ENCODE assay signal across 2 cellular contexts in the genomic region with DNA sequence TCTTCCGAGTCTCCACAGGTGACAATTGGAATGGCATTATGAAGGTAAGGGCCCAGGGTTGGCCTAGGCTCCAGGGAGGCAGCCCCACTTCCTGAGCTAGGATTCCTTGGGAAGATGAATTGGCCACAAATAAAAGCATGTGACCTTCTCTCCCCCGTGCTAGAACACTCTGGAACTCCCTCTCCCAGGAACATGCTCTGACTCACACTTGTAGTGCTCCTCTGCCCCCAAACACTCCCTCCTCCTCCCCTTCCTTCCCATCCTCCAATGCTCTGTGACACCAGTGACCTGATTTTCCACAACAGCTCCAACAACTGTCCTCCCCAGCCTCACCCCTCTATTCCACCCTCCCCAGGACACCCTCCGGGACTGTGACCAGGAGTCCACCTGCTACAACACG.
TF ChIP-seq lines count a peak whose summit lies in the region.

No MANE protein-coding gene starts in this region.

TF ChIP-seq in HepG2, 621 proteins besides CTCF, POLR2A, EP300 and RAD21:
- TF ChIP-seq SP4 (CRISPR knock-in tag; IDR thresholded peaks at IDR 0.05) (no peak), MAF1 (CRISPR knock-in tag; IDR thresholded peaks at IDR 0.05; ENCODE audit: borderline replicate concordance) (no peak), ZFP82 (CRISPR knock-in tag; IDR thresholded peaks at IDR 0.05; ENCODE audit: borderline replicate concordance) (no peak), ZNF263 (CRISPR knock-in tag; IDR thresholded peaks at IDR 0.05) (peak; percentile 70; the same call in 1 of the 2 replicates), FOSL2 (CRISPR knock-in tag; IDR thresholded peaks at IDR 0.05) (0 out of 2 replicates have a peak, but pooled peaks have one; percentile 10), ZBTB7B (CRISPR knock-in tag; IDR thresholded peaks at IDR 0.05) (no peak), HMGA1 (CRISPR knock-in tag; conservative IDR thresholded peaks at IDR 0.05) (no peak), ZNF510 (CRISPR knock-in tag; IDR thresholded peaks at IDR 0.05; ENCODE audit: low read depth) (no peak)
- TF ChIP-seq, protein P1, sequence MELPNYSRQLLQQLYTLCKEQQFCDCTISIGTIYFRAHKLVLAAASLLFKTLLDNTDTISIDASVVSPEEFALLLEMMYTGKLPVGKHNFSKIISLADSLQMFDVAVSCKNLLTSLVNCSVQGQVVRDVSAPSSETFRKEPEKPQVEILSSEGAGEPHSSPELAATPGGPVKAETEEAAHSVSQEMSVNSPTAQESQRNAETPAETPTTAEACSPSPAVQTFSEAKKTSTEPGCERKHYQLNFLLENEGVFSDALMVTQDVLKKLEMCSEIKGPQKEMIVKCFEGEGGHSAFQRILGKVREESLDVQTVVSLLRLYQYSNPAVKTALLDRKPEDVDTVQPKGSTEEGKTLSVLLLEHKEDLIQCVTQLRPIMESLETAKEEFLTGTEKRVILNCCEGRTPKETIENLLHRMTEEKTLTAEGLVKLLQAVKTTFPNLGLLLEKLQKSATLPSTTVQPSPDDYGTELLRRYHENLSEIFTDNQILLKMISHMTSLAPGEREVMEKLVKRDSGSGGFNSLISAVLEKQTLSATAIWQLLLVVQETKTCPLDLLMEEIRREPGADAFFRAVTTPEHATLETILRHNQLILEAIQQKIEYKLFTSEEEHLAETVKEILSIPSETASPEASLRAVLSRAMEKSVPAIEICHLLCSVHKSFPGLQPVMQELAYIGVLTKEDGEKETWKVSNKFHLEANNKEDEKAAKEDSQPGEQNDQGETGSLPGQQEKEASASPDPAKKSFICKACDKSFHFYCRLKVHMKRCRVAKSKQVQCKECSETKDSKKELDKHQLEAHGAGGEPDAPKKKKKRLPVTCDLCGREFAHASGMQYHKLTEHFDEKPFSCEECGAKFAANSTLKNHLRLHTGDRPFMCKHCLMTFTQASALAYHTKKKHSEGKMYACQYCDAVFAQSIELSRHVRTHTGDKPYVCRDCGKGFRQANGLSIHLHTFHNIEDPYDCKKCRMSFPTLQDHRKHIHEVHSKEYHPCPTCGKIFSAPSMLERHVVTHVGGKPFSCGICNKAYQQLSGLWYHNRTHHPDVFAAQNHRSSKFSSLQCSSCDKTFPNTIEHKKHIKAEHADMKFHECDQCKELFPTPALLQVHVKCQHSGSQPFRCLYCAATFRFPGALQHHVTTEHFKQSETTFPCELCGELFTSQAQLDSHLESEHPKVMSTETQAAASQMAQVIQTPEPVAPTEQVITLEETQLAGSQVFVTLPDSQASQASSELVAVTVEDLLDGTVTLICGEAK (IDR thresholded peaks at IDR 0.05), result no peak
- TF ChIP-seq, protein P1 (CRISPR knock-in tag; IDR thresholded peaks at IDR 0.05), result no peak
- TF ChIP-seq, protein P2, sequence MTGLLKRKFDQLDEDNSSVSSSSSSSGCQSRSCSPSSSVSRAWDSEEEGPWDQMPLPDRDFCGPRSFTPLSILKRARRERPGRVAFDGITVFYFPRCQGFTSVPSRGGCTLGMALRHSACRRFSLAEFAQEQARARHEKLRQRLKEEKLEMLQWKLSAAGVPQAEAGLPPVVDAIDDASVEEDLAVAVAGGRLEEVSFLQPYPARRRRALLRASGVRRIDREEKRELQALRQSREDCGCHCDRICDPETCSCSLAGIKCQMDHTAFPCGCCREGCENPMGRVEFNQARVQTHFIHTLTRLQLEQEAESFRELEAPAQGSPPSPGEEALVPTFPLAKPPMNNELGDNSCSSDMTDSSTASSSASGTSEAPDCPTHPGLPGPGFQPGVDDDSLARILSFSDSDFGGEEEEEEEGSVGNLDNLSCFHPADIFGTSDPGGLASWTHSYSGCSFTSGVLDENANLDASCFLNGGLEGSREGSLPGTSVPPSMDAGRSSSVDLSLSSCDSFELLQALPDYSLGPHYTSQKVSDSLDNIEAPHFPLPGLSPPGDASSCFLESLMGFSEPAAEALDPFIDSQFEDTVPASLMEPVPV (CRISPR knock-in tag; IDR thresholded peaks at IDR 0.05), result no peak

TF ChIP-seq in WTC11, 78 proteins besides CTCF, POLR2A, EP300 and RAD21:
- TF ChIP-seq, protein P3, sequence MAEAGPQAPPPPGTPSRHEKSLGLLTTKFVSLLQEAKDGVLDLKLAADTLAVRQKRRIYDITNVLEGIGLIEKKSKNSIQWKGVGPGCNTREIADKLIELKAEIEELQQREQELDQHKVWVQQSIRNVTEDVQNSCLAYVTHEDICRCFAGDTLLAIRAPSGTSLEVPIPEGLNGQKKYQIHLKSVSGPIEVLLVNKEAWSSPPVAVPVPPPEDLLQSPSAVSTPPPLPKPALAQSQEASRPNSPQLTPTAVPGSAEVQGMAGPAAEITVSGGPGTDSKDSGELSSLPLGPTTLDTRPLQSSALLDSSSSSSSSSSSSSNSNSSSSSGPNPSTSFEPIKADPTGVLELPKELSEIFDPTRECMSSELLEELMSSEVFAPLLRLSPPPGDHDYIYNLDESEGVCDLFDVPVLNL (CRISPR knock-in tag; IDR thresholded peaks at IDR 0.05; ENCODE audit: borderline replicate concordance, low read depth), result no peak
- no peak for TF ChIP-seq GRHL2 (CRISPR knock-in tag; IDR thresholded peaks at IDR 0.05; ENCODE audit: insufficient replicate concordance, severe bottlenecking)
- TF ChIP-seq, protein P4, sequence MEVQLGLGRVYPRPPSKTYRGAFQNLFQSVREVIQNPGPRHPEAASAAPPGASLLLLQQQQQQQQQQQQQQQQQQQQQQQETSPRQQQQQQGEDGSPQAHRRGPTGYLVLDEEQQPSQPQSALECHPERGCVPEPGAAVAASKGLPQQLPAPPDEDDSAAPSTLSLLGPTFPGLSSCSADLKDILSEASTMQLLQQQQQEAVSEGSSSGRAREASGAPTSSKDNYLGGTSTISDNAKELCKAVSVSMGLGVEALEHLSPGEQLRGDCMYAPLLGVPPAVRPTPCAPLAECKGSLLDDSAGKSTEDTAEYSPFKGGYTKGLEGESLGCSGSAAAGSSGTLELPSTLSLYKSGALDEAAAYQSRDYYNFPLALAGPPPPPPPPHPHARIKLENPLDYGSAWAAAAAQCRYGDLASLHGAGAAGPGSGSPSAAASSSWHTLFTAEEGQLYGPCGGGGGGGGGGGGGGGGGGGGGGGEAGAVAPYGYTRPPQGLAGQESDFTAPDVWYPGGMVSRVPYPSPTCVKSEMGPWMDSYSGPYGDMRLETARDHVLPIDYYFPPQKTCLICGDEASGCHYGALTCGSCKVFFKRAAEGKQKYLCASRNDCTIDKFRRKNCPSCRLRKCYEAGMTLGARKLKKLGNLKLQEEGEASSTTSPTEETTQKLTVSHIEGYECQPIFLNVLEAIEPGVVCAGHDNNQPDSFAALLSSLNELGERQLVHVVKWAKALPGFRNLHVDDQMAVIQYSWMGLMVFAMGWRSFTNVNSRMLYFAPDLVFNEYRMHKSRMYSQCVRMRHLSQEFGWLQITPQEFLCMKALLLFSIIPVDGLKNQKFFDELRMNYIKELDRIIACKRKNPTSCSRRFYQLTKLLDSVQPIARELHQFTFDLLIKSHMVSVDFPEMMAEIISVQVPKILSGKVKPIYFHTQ (CRISPR knock-in tag; IDR thresholded peaks at IDR 0.05), result no peak
- TF ChIP-seq, protein P5, sequence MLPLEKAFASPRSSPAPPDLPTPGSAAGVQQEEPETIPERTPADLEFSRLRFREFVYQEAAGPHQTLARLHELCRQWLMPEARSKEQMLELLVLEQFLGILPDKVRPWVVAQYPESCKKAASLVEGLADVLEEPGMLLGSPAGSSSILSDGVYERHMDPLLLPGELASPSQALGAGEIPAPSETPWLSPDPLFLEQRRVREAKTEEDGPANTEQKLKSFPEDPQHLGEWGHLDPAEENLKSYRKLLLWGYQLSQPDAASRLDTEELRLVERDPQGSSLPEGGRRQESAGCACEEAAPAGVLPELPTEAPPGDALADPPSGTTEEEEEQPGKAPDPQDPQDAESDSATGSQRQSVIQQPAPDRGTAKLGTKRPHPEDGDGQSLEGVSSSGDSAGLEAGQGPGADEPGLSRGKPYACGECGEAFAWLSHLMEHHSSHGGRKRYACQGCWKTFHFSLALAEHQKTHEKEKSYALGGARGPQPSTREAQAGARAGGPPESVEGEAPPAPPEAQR (CRISPR knock-in tag; IDR thresholded peaks at IDR 0.05), result no peak
- no peak for TF ChIP-seq JUN (CRISPR knock-in tag; IDR thresholded peaks at IDR 0.05)
TF ChIP-seq in WTC11: peak in this region for 0.
